Comparison of ENCODE assay signal across 11 cellular contexts in genomic region chr20:24746351-24746685, GRCh38.
DNase-seq lines count a peak whose midpoint lies in the region; ATAC-seq and TF ChIP-seq lines count a peak whose summit lies in the region.
"Had no signal": no experiment of that assay in that cellular context is flagged by ENCODE, and none has a peak within 500 bp of the region (broad histone marks: within the 10 kb centered on the region; RNA-seq: fewer than 3 reads in every experiment).

No MANE protein-coding gene starts in this region.

- no peak overlapping the region for H3K9ac ChIP-seq in endodermal cell (ENCODE audit: extremely low read depth, low read length, poor library complexity, severe bottlenecking)

- H3K27ac ChIP-seq in endodermal cell (ENCODE audit: low read depth, low read length) (no peak overlapping the region), stomach (peak overlapping the region in 1 of 5 donors; percentile 20)
- H3K27ac ChIP-seq: esophagus muscularis mucosa, ovary had no signal

- ATAC-seq in GM18870 (IDR thresholded peaks at IDR 0.05; ENCODE audit: unreplicated experiment) (no peak), GM19467 (IDR thresholded peaks at IDR 0.05; ENCODE audit: unreplicated experiment) (no peak)

- H3K9me3 ChIP-seq in endodermal cell (ENCODE audit: control insufficient read depth, low read length) (no peaks in the 10 kb centered on the region), stomach (no peaks in the 10 kb centered on the region)
- H3K9me3 ChIP-seq: esophagus muscularis mucosa, ovary had no signal

- H3K9me3 Mint-ChIP-seq in endodermal cell: no peaks in the 10 kb centered on the region

- 83 to 96% methylated on average over 6 to 12 of the region's 12 CpGs for WGBS in endodermal cell (ENCODE audit: insufficient coverage in 1 of 2, insufficient read length in 1 of 2), 2 experiments
- 33 to 56% (median 37%) methylated on average over 3 to 12 of the region's 12 CpGs for WGBS in stomach, 5 donors

- H3K4me3 Mint-ChIP-seq in endodermal cell: no peak overlapping the region

- H3K4me1 ChIP-seq in endodermal cell (ENCODE audit: control insufficient read depth, insufficient read depth, low read length) (no peaks in the 10 kb centered on the region), stomach (peaks cover 0 to 6% (median 4%) of the 10 kb centered on the region in 4 donors)
- H3K4me1 ChIP-seq: esophagus muscularis mucosa had no signal

- peak; percentile 48 for DNase-seq in H7
- DNase-seq in NCI-H345 (lab: John Stamatoyannopoulos, UW): peak; percentile 81
- peak; percentile 51 for DNase-seq in endodermal cell
- peak; percentile 75 for DNase-seq in stomach
- DNase-seq in EL: no peak
- DNase-seq: anterior cingulate cortex, ovary, SW 1271 had no signal

- no peak for TF ChIP-seq EP300 in stomach (IDR thresholded peaks at IDR 0.05)

- no peak for TF ChIP-seq POLR2A in stomach (IDR thresholded peaks at IDR 0.05)

- no peaks in the 10 kb centered on the region for H3K4me1 Mint-ChIP-seq in endodermal cell

- TF ChIP-seq CTCF in endodermal cell (conservative IDR thresholded peaks at IDR 0.05) (no peak), stomach (IDR thresholded peaks at IDR 0.05) (no peak)

- H3K27me3 Mint-ChIP-seq in endodermal cell (ENCODE audit: insufficient read depth): peaks cover 4% of the 10 kb centered on the region

- no peaks in the 10 kb centered on the region for H3K36me3 Mint-ChIP-seq in endodermal cell (ENCODE audit: low read depth)

- no peak overlapping the region for H3K27ac Mint-ChIP-seq in endodermal cell

- H3K4me3 ChIP-seq in H7 (ENCODE audit: insufficient read depth, low read depth, low read length) (no peak overlapping the region), endodermal cell (ENCODE audit: low read length) (no peak overlapping the region), stomach (no peak overlapping the region)
- H3K4me3 ChIP-seq: esophagus muscularis mucosa, ovary had no signal

- no peaks in the 10 kb centered on the region for H3K27me3 ChIP-seq in H7 (ENCODE audit: control insufficient read depth, insufficient read depth, low read length)
- no peaks in the 10 kb centered on the region for H3K27me3 ChIP-seq in endodermal cell (ENCODE audit: control insufficient read depth, insufficient read depth, low read length, poor library complexity, severe bottlenecking)
- no peaks in the 10 kb centered on the region for H3K27me3 ChIP-seq in stomach
- H3K27me3 ChIP-seq: esophagus muscularis mucosa, ovary had no signal

- H3K36me3 ChIP-seq in H7 (replicated peaks; ENCODE audit: control insufficient read depth, insufficient read depth, low read length) (no peaks in the 10 kb centered on the region), endodermal cell (ENCODE audit: control insufficient read depth, insufficient read depth, low read length) (no peaks in the 10 kb centered on the region), stomach (no peaks in the 10 kb centered on the region)
- H3K36me3 ChIP-seq: esophagus muscularis mucosa, ovary had no signal

- intact Hi-C loops in stomach (cut with DNase I; ENCODE audit: low total_unique reads): no loop called here
